In genomic region chr16:75471723-75472634, GRCh38 we compare ENCODE assay signal across 1 cellular context.
TF ChIP-seq lines count a peak whose summit lies in the region.

No MANE protein-coding gene starts in this region.

TF ChIP-seq in HepG2, 621 proteins besides CTCF, POLR2A, EP300 and RAD21 (continued from another document and continues in another):
- TF ChIP-seq HHEX (CRISPR knock-in tag; IDR thresholded peaks at IDR 0.05) (no peak), ZMAT3 (CRISPR knock-in tag; conservative IDR thresholded peaks at IDR 0.05) (no peak), ZNF567 (CRISPR knock-in tag; IDR thresholded peaks at IDR 0.05; ENCODE audit: borderline replicate concordance) (no peak), ZNF749 (CRISPR knock-in tag; IDR thresholded peaks at IDR 0.05; ENCODE audit: borderline replicate concordance) (no peak), NR2C2 (CRISPR knock-in tag; IDR thresholded peaks at IDR 0.05; ENCODE audit: borderline replicate concordance) (no peak; the same call in 1 of the 2 replicates), ZNF768 (CRISPR knock-in tag; IDR thresholded peaks at IDR 0.05) (no peak), IKZF4 (CRISPR knock-in tag; IDR thresholded peaks at IDR 0.05; ENCODE audit: borderline replicate concordance, low read depth, not compliant biosample characterization) (no peak), ZKSCAN1 (IDR thresholded peaks at IDR 0.05; ENCODE audit: low read length) (no peak), MAFG (CRISPR knock-in tag; IDR thresholded peaks at IDR 0.05) (no peak), ZNF326 (CRISPR knock-in tag; IDR thresholded peaks at IDR 0.05; ENCODE audit: borderline replicate concordance) (no peak), FOXJ3 (CRISPR knock-in tag; IDR thresholded peaks at IDR 0.05; ENCODE audit: borderline replicate concordance) (no peak), FOXA1 (IDR thresholded peaks at IDR 0.05) (no peak), FOXA1 (CRISPR knock-in tag; IDR thresholded peaks at IDR 0.05) (no peak), ZNF331 (CRISPR knock-in tag; IDR thresholded peaks at IDR 0.05) (peak; percentile 23; the same call in 1 of the 2 replicates), ZNF3 (CRISPR knock-in tag; IDR thresholded peaks at IDR 0.05) (no peak), ZFP62 (CRISPR knock-in tag; IDR thresholded peaks at IDR 0.05) (no peak), TEF (CRISPR knock-in tag; IDR thresholded peaks at IDR 0.05) (no peak), ZNF253 (CRISPR knock-in tag; IDR thresholded peaks at IDR 0.05; ENCODE audit: borderline replicate concordance) (no peak), GATA4 (IDR thresholded peaks at IDR 0.05; ENCODE audit: borderline replicate concordance, low read depth) (no peak), TRIM24 (CRISPR knock-in tag; IDR thresholded peaks at IDR 0.05) (no peak), ZNF136 (CRISPR knock-in tag; IDR thresholded peaks at IDR 0.05; ENCODE audit: low read depth) (no peak), RBM39 (IDR thresholded peaks at IDR 0.05; ENCODE audit: low read depth, low read length, poor library complexity, severe bottlenecking) (no peak), ATRX (CRISPR knock-in tag; IDR thresholded peaks at IDR 0.05; ENCODE audit: borderline replicate concordance) (no peak), ZBTB10 (CRISPR knock-in tag; IDR thresholded peaks at IDR 0.05; ENCODE audit: borderline replicate concordance) (no peak), ZBTB38 (CRISPR knock-in tag; IDR thresholded peaks at IDR 0.05) (no peak), MYNN (CRISPR knock-in tag; IDR thresholded peaks at IDR 0.05; ENCODE audit: low read depth) (no peak), ZBTB33 (CRISPR knock-in tag; IDR thresholded peaks at IDR 0.05) (0 out of 2 replicates have a peak, but pooled peaks have one; percentile 31), POGK (CRISPR knock-in tag; conservative IDR thresholded peaks at IDR 0.05) (no peak), NRL (CRISPR knock-in tag; IDR thresholded peaks at IDR 0.05; ENCODE audit: borderline replicate concordance) (no peak), ONECUT2 (CRISPR knock-in tag; IDR thresholded peaks at IDR 0.05) (no peak), ATF1 (CRISPR knock-in tag; IDR thresholded peaks at IDR 0.05) (0 out of 2 replicates have a peak, but pooled peaks have one; percentile 14), ZNF350 (CRISPR knock-in tag; IDR thresholded peaks at IDR 0.05; ENCODE audit: borderline replicate concordance, low read depth) (no peak), TBX2 (CRISPR knock-in tag; IDR thresholded peaks at IDR 0.05; ENCODE audit: borderline replicate concordance) (no peak), ZBTB7A (CRISPR knock-in tag; IDR thresholded peaks at IDR 0.05) (no peak)
- TF ChIP-seq, protein P1, sequence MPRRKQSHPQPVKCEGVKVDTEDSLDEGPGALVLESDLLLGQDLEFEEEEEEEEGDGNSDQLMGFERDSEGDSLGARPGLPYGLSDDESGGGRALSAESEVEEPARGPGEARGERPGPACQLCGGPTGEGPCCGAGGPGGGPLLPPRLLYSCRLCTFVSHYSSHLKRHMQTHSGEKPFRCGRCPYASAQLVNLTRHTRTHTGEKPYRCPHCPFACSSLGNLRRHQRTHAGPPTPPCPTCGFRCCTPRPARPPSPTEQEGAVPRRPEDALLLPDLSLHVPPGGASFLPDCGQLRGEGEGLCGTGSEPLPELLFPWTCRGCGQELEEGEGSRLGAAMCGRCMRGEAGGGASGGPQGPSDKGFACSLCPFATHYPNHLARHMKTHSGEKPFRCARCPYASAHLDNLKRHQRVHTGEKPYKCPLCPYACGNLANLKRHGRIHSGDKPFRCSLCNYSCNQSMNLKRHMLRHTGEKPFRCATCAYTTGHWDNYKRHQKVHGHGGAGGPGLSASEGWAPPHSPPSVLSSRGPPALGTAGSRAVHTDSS (CRISPR knock-in tag; conservative IDR thresholded peaks at IDR 0.05) = no peak
- TF ChIP-seq, protein P2, sequence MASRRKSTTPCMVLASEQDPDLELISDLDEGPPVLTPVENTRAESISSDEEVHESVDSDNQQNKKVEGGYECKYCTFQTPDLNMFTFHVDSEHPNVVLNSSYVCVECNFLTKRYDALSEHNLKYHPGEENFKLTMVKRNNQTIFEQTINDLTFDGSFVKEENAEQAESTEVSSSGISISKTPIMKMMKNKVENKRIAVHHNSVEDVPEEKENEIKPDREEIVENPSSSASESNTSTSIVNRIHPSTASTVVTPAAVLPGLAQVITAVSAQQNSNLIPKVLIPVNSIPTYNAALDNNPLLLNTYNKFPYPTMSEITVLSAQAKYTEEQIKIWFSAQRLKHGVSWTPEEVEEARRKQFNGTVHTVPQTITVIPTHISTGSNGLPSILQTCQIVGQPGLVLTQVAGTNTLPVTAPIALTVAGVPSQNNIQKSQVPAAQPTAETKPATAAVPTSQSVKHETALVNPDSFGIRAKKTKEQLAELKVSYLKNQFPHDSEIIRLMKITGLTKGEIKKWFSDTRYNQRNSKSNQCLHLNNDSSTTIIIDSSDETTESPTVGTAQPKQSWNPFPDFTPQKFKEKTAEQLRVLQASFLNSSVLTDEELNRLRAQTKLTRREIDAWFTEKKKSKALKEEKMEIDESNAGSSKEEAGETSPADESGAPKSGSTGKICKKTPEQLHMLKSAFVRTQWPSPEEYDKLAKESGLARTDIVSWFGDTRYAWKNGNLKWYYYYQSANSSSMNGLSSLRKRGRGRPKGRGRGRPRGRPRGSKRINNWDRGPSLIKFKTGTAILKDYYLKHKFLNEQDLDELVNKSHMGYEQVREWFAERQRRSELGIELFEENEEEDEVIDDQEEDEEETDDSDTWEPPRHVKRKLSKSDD (CRISPR knock-in tag; IDR thresholded peaks at IDR 0.05; ENCODE audit: low read depth) = no peak
- TF ChIP-seq, protein P3, sequence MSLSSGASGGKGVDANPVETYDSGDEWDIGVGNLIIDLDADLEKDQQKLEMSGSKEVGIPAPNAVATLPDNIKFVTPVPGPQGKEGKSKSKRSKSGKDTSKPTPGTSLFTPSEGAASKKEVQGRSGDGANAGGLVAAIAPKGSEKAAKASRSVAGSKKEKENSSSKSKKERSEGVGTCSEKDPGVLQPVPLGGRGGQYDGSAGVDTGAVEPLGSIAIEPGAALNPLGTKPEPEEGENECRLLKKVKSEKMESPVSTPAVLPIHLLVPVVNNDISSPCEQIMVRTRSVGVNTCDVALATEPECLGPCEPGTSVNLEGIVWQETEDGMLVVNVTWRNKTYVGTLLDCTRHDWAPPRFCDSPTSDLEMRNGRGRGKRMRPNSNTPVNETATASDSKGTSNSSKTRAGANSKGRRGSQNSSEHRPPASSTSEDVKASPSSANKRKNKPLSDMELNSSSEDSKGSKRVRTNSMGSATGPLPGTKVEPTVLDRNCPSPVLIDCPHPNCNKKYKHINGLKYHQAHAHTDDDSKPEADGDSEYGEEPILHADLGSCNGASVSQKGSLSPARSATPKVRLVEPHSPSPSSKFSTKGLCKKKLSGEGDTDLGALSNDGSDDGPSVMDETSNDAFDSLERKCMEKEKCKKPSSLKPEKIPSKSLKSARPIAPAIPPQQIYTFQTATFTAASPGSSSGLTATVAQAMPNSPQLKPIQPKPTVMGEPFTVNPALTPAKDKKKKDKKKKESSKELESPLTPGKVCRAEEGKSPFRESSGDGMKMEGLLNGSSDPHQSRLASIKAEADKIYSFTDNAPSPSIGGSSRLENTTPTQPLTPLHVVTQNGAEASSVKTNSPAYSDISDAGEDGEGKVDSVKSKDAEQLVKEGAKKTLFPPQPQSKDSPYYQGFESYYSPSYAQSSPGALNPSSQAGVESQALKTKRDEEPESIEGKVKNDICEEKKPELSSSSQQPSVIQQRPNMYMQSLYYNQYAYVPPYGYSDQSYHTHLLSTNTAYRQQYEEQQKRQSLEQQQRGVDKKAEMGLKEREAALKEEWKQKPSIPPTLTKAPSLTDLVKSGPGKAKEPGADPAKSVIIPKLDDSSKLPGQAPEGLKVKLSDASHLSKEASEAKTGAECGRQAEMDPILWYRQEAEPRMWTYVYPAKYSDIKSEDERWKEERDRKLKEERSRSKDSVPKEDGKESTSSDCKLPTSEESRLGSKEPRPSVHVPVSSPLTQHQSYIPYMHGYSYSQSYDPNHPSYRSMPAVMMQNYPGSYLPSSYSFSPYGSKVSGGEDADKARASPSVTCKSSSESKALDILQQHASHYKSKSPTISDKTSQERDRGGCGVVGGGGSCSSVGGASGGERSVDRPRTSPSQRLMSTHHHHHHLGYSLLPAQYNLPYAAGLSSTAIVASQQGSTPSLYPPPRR (CRISPR knock-in tag; IDR thresholded peaks at IDR 0.05; ENCODE audit: borderline replicate concordance) = no peak
- TF ChIP-seq, protein P4, sequence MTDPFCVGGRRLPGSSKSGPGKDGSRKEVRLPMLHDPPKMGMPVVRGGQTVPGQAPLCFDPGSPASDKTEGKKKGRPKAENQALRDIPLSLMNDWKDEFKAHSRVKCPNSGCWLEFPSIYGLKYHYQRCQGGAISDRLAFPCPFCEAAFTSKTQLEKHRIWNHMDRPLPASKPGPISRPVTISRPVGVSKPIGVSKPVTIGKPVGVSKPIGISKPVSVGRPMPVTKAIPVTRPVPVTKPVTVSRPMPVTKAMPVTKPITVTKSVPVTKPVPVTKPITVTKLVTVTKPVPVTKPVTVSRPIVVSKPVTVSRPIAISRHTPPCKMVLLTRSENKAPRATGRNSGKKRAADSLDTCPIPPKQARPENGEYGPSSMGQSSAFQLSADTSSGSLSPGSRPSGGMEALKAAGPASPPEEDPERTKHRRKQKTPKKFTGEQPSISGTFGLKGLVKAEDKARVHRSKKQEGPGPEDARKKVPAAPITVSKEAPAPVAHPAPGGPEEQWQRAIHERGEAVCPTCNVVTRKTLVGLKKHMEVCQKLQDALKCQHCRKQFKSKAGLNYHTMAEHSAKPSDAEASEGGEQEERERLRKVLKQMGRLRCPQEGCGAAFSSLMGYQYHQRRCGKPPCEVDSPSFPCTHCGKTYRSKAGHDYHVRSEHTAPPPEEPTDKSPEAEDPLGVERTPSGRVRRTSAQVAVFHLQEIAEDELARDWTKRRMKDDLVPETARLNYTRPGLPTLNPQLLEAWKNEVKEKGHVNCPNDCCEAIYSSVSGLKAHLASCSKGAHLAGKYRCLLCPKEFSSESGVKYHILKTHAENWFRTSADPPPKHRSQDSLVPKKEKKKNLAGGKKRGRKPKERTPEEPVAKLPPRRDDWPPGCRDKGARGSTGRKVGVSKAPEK (CRISPR knock-in tag; IDR thresholded peaks at IDR 0.05; ENCODE audit: borderline replicate concordance) = no peak
- TF ChIP-seq, protein P5, sequence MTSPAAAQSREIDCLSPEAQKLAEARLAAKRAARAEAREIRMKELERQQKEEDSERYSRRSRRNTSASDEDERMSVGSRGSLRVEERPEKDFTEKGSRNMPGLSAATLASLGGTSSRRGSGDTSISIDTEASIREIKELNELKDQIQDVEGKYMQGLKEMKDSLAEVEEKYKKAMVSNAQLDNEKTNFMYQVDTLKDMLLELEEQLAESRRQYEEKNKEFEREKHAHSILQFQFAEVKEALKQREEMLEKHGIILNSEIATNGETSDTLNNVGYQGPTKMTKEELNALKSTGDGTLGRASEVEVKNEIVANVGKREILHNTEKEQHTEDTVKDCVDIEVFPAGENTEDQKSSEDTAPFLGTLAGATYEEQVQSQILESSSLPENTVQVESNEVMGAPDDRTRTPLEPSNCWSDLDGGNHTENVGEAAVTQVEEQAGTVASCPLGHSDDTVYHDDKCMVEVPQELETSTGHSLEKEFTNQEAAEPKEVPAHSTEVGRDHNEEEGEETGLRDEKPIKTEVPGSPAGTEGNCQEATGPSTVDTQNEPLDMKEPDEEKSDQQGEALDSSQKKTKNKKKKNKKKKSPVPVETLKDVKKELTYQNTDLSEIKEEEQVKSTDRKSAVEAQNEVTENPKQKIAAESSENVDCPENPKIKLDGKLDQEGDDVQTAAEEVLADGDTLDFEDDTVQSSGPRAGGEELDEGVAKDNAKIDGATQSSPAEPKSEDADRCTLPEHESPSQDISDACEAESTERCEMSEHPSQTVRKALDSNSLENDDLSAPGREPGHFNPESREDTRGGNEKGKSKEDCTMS (CRISPR knock-in tag; conservative IDR thresholded peaks at IDR 0.05) = no peak
